ENCODE assay signal across 9 cellular contexts in genomic region chr22:35835998-35836691, GRCh38.
DNase-seq lines count a peak whose midpoint lies in the region; ATAC-seq, FAIRE-seq and TF ChIP-seq lines count a peak whose summit lies in the region.
"Had no signal": no experiment of that assay in that cellular context is flagged by ENCODE, and none has a peak within 500 bp of the region (broad histone marks: within the 10 kb centered on the region; RNA-seq: fewer than 3 reads in every experiment).

No MANE protein-coding gene starts in this region.

- H3K27ac ChIP-seq in kidney (ENCODE audit: low read depth in 2 of 2, low read length in 2 of 2) (no peak overlapping the region), suprapubic skin (peak overlapping the region; percentile 83)
- H3K27ac ChIP-seq: BLaER1 had no signal

- TF ChIP-seq EP300 in suprapubic skin (IDR thresholded peaks at IDR 0.05) = no peak

- FAIRE-seq in kidney (lab: Jason Lieb, UNC) = no peak

- H3K9me3 ChIP-seq in kidney (ENCODE audit: control insufficient read depth in 1 of 2, low read length in 2 of 2) (no peaks in the 10 kb centered on the region), suprapubic skin (no peaks in the 10 kb centered on the region)
- H3K9me3 ChIP-seq: BLaER1 had no signal

- H3K36me3 ChIP-seq in kidney (ENCODE audit: control insufficient read depth in 1 of 2, insufficient read depth in 2 of 2, low read length in 2 of 2) = no peaks in the 10 kb centered on the region
- no peaks in the 10 kb centered on the region for H3K36me3 ChIP-seq in suprapubic skin
- H3K36me3 ChIP-seq: BLaER1 had no signal

- ATAC-seq in GM19397 (IDR thresholded peaks at IDR 0.05; ENCODE audit: unreplicated experiment) = no peak

- H3K27me3 ChIP-seq in suprapubic skin = no peaks in the 10 kb centered on the region
- H3K27me3 ChIP-seq: BLaER1 had no signal

- intact Hi-C loops in kidney (cut with DNase I) = no loop called here

- H3K4me1 ChIP-seq in kidney (ENCODE audit: control insufficient read depth in 1 of 2, insufficient read depth in 1 of 2, low read depth in 1 of 2, low read length in 2 of 2) (peaks cover 21 to 28% of the 10 kb centered on the region in 2 donors), suprapubic skin (peaks cover 73% of the 10 kb centered on the region)

- TF ChIP-seq POLR2A in suprapubic skin (IDR thresholded peaks at IDR 0.05) = no peak

- DNase-seq in NCI-H1436 (lab: John Stamatoyannopoulos, UW) = peak; percentile 41
- no peak for DNase-seq in NCI-H1436 treated with DMSO at 0.1 percent for 48 hours (lab: John Stamatoyannopoulos, UW)
- DNase-seq in NCI-H510A treated with DMSO at 0.1 percent for 48 hours (lab: John Stamatoyannopoulos, UW) = peak; percentile 65
- DNase-seq in cardiac fibroblast (ENCODE audit: low read depth in 2 of 2) = peak; percentile 85 to 91
- DNase-seq in kidney = no peak
- DNase-seq in suprapubic skin (ENCODE audit: low spot score in 2 of 2) = no peak
- no peak for DNase-seq in MV-4-11 (lab: John Stamatoyannopoulos, UW)

- H3K4me3 ChIP-seq in cardiac fibroblast (replicated peaks in 1 of 2; ENCODE audit: low read depth in 2 of 2, low read length in 2 of 2) = peak overlapping the region; percentile 31 to 38
- H3K4me3 ChIP-seq in kidney (ENCODE audit: low read length in 2 of 2) = peak overlapping the region; percentile 47 to 54
- peak overlapping the region; percentile 43 for H3K4me3 ChIP-seq in suprapubic skin
- H3K4me3 ChIP-seq: BLaER1 had no signal

- WGBS in suprapubic skin = 5% methylated on average over 6 of the region's 6 CpGs

- H3K9ac ChIP-seq in kidney (ENCODE audit: low read length in 2 of 2) = peak overlapping the region; percentile 22 to 54
- H3K9ac ChIP-seq: BLaER1 had no signal

- TF ChIP-seq CTCF in cardiac fibroblast (IDR thresholded peaks at IDR 0.05; ENCODE audit: low read depth, low read length) = no peak
- TF ChIP-seq CTCF in kidney (IDR thresholded peaks at IDR 0.05; ENCODE audit: borderline replicate concordance, extremely low read depth, insufficient read depth) = no peak
- no peak for TF ChIP-seq CTCF in suprapubic skin (IDR thresholded peaks at IDR 0.05)

Comparison
In these comparisons a context has a peak if more than half of its experiments do, and no peak if none do; other contexts are left out.
1. DNase-seq: peak in NCI-H1436 (single experiment), NCI-H510A treated with DMSO at 0.1 percent for 48 hours (single experiment) and cardiac fibroblast (2 of 2); none in NCI-H1436 treated with DMSO at 0.1 percent for 48 hours (single experiment), kidney (single experiment), suprapubic skin (0 of 2) and MV-4-11 (single experiment).
2. Peak in every context shown above with its lines, with median percentiles within 50 percentile points of each other: H3K4me3 ChIP-seq.